Comparison of ENCODE assay signal across 1 cellular context in genomic region chr16:996672-997071, GRCh38.
TF ChIP-seq lines count a peak whose summit lies in the region.

No MANE protein-coding gene starts in this region.

TF ChIP-seq in endothelial cell of umbilical vein, 7 proteins besides CTCF, POLR2A, EP300 and RAD21:
- no peak for TF ChIP-seq FOS (IDR thresholded peaks at IDR 0.05; ENCODE audit: borderline replicate concordance, insufficient read depth, low read length)
- no peak for TF ChIP-seq GATA2 (IDR thresholded peaks at IDR 0.05; ENCODE audit: insufficient read depth, insufficient read length, low read depth, low read length)
- no peak for TF ChIP-seq MAX (IDR thresholded peaks at IDR 0.05; ENCODE audit: insufficient read depth, insufficient read length)
- TF ChIP-seq JUN (IDR thresholded peaks at IDR 0.05; ENCODE audit: borderline replicate concordance, insufficient read depth, insufficient read length, low read depth) = no peak
- no peak for TF ChIP-seq EZH2 (IDR thresholded peaks at IDR 0.05; ENCODE audit: borderline replicate concordance, low read depth, low read length, severe bottlenecking)
- TF ChIP-seq MYC (IDR thresholded peaks at IDR 0.05; ENCODE audit: low read depth, low read length) = no peak
- TF ChIP-seq POLR2AphosphoS5 (IDR thresholded peaks at IDR 0.05; ENCODE audit: insufficient read depth, low read depth, low read length) = no peak
